In genomic region chr5:107464403-107464802, GRCh38 we compare ENCODE assay signal across 14 cellular contexts.
DNase-seq lines count a peak whose midpoint lies in the region; ATAC-seq and TF ChIP-seq lines count a peak whose summit lies in the region.
"Had no signal": no experiment of that assay in that cellular context is flagged by ENCODE, and none has a peak within 500 bp of the region (broad histone marks: within the 10 kb centered on the region; RNA-seq: fewer than 3 reads in every experiment).

No MANE protein-coding gene starts in this region.

- H4K91ac ChIP-seq in IMR-90 (ENCODE audit: insufficient read depth, low read depth, low read length) = no peak overlapping the region
- H4K91ac ChIP-seq in mesenchymal stem cell (ENCODE audit: low read length) = no peak overlapping the region

- H4K8ac ChIP-seq in IMR-90 (ENCODE audit: low read depth in 2 of 2, low read length in 2 of 2) (no peak overlapping the region), mesenchymal stem cell (ENCODE audit: low read length) (no peak overlapping the region)

- H3K36me3 ChIP-seq in DND-41 (ENCODE audit: insufficient read depth, low read length) (no peaks in the 10 kb centered on the region), IMR-90 (ENCODE audit: control insufficient read depth, insufficient read depth, low read length) (no peaks in the 10 kb centered on the region), mesenchymal stem cell (ENCODE audit: control insufficient read depth in 1 of 2, insufficient read depth in 2 of 2, low read depth in 1 of 2, low read length in 2 of 2) (no peaks in the 10 kb centered on the region)
- H3K36me3 ChIP-seq: BLaER1, MG63 had no signal

- no TSS peak for BruUV-seq in IMR-90 (replicated peaks; lab: Mats Ljungman, UMichigan)

- H3K4me3 ChIP-seq in DND-41 (ENCODE audit: low read depth in 1 of 2, low read length in 2 of 2) (no peak overlapping the region), IMR-90 (ENCODE audit: insufficient read depth, low read depth, low read length) (no peak overlapping the region), mesenchymal stem cell (ENCODE audit: insufficient read depth in 1 of 2, low read depth in 1 of 2, low read length in 2 of 2) (no peak overlapping the region)
- H3K4me3 ChIP-seq: BLaER1, MG63 had no signal

- H2AK5ac ChIP-seq in IMR-90 (ENCODE audit: low read depth, low read length) (no peak overlapping the region), mesenchymal stem cell (ENCODE audit: low read length, severe bottlenecking) (peak overlapping the region; percentile 97)

- H3K4me2 ChIP-seq in DND-41 (ENCODE audit: insufficient read depth, low read length) (no peak overlapping the region), IMR-90 (ENCODE audit: low read depth, low read length) (no peak overlapping the region), mesenchymal stem cell (ENCODE audit: low read length, poor library complexity, severe bottlenecking) (no peak overlapping the region)
- H3K4me2 ChIP-seq: BLaER1 had no signal

- dilution Hi-C loops in IMR-90 (cut with HindIII; ENCODE audit: low sequenced_read_pairs, unreplicated experiment) = no loop called here

- no peak overlapping the region for H3K56ac ChIP-seq in IMR-90 (ENCODE audit: extremely low read depth, insufficient read depth, low read length)

- H3K79me2 ChIP-seq in DND-41 (ENCODE audit: insufficient read depth, low read length) = no peaks in the 10 kb centered on the region

- no peaks in the 10 kb centered on the region for H3K9me3 ChIP-seq in DND-41 (ENCODE audit: insufficient read depth, low read length, severe bottlenecking)
- H3K9me3 ChIP-seq in IMR-90 (ENCODE audit: control insufficient read depth, insufficient read depth, low read length) = no peaks in the 10 kb centered on the region
- H3K9me3 ChIP-seq in mesenchymal stem cell (ENCODE audit: control insufficient read depth, low read length) = no peaks in the 10 kb centered on the region
- H3K9me3 ChIP-seq: BLaER1, MG63 had no signal

- H3K79me1 ChIP-seq in IMR-90 (ENCODE audit: low read depth in 1 of 2, low read length in 2 of 2) = peaks cover 0 to 8% of the 10 kb centered on the region in 2 experiments; a peak in 1 of 4 replicates
- peaks cover 2% of the 10 kb centered on the region for H3K79me1 ChIP-seq in mesenchymal stem cell (replicated peaks; ENCODE audit: low read length, poor library complexity, severe bottlenecking)

- in situ Hi-C loops in IMR-90 (cut with MboI; ENCODE audit: low sequenced_read_pairs) = no loop called here

- TF ChIP-seq RAD21 in IMR-90 (IDR thresholded peaks at IDR 0.05; ENCODE audit: low read length) = no peak

- TF ChIP-seq CTCF in DND-41 (IDR thresholded peaks at IDR 0.05; ENCODE audit: borderline replicate concordance, extremely low read depth, low read length, poor library complexity, severe bottlenecking) = no peak
- TF ChIP-seq CTCF in IMR-90 (conservative IDR thresholded peaks at IDR 0.05; ENCODE audit: low read depth, low read length) = no peak

- ATAC-seq in DND-41 (ENCODE audit: insufficient read depth, low read depth) (no peak), GM19397 (IDR thresholded peaks at IDR 0.05; ENCODE audit: unreplicated experiment) (peak; percentile 60), IMR-90 (ENCODE audit: low read depth) (no peak), HG02884 (IDR thresholded peaks at IDR 0.05; ENCODE audit: unreplicated experiment) (no peak), sciatic nerve (no peak), GM19023 (IDR thresholded peaks at IDR 0.05; ENCODE audit: unreplicated experiment) (no peak)
- ATAC-seq: stimulated activated naive B cell treated with anti-CD40 and anti-IgM and Interleukin-4, amounts not matched to agents 10 μg/mL and 1 μg/mL and 100 μg/mL, for 72 hours had no signal

- peak overlapping the region; percentile 48; the same call in 1 of the 2 replicates for H2BK20ac ChIP-seq in IMR-90 (ENCODE audit: low read depth, low read length)

- no peak overlapping the region for H4K5ac ChIP-seq in IMR-90 (ENCODE audit: low read depth, low read length)

- H2BK120ac ChIP-seq in IMR-90 (ENCODE audit: low read depth, low read length) (peak overlapping the region; percentile 14; the same call in 1 of the 2 replicates), mesenchymal stem cell (ENCODE audit: low read depth, low read length) (no peak overlapping the region)

- no peak overlapping the region for H2BK12ac ChIP-seq in mesenchymal stem cell (ENCODE audit: low read length in 2 of 2)

- H3K18ac ChIP-seq in IMR-90 (ENCODE audit: low read depth, low read length) = no peak overlapping the region
- no peak overlapping the region for H3K18ac ChIP-seq in mesenchymal stem cell (ENCODE audit: low read depth in 1 of 2, low read length in 2 of 2)

- H3K9ac ChIP-seq in DND-41 (ENCODE audit: low read depth, low read length) = no peak overlapping the region
- H3K9ac ChIP-seq in IMR-90 (ENCODE audit: low read depth, low read length) = no peak overlapping the region
- H3K9ac ChIP-seq in mesenchymal stem cell (ENCODE audit: low read length) = no peak overlapping the region
- H3K9ac ChIP-seq: BLaER1 had no signal

- H3K23ac ChIP-seq in IMR-90 (ENCODE audit: low read depth, low read length) (no peak overlapping the region), mesenchymal stem cell (ENCODE audit: low read length in 2 of 2) (no peak overlapping the region)

- TF ChIP-seq POLR2A in IMR-90 (IDR thresholded peaks at IDR 0.05; ENCODE audit: low read depth, low read length) = no peak

- no peaks in the 10 kb centered on the region for H4K20me1 ChIP-seq in DND-41 (ENCODE audit: insufficient read depth, low read length)
- H4K20me1 ChIP-seq in IMR-90 (ENCODE audit: insufficient read depth, low read length) = no peaks in the 10 kb centered on the region
- H4K20me1 ChIP-seq: BLaER1 had no signal

- H3K4ac ChIP-seq in IMR-90 (ENCODE audit: low read depth, low read length) (no peak overlapping the region), mesenchymal stem cell (ENCODE audit: low read depth in 1 of 2, low read length in 2 of 2) (no peak overlapping the region)

- CTCF ChIA-PET in IMR-90 (lab: Yijun Ruan, JAX) = interaction anchor here (0.6 kb wide), 1 partner anchor 207 kb away, joined by 4 read pairs; no protein-coding TSS in a partner anchor

- H2BK5ac ChIP-seq in IMR-90 (ENCODE audit: low read depth, low read length, poor library complexity, severe bottlenecking) = no peak overlapping the region
- H2BK5ac ChIP-seq in mesenchymal stem cell (ENCODE audit: low read depth, low read length, poor library complexity, severe bottlenecking) = no peak overlapping the region

- no peak overlapping the region for H2AK9ac ChIP-seq in IMR-90 (replicated peaks; ENCODE audit: low read depth, low read length, poor library complexity)

- H3K9me1 ChIP-seq in IMR-90 (ENCODE audit: insufficient read depth, low read length) = peaks cover 11% of the 10 kb centered on the region

- 60% methylated on average over 3 of the region's 3 CpGs; no CpG with 5 or more reads in 1 of the 2 experiments for WGBS in IMR-90 (ENCODE audit: extremely low coverage in 2 of 2, insufficient read length in 1 of 2), 2 experiments
- 86% methylated on average over 3 of the region's 3 CpGs for WGBS in mesenchymal stem cell

- H3K27me3 ChIP-seq in DND-41 (ENCODE audit: insufficient read depth, low read length, poor library complexity) (no peaks in the 10 kb centered on the region), IMR-90 (ENCODE audit: control insufficient read depth, insufficient read depth, low read length) (no peaks in the 10 kb centered on the region), mesenchymal stem cell (ENCODE audit: control insufficient read depth in 1 of 2, insufficient read depth in 1 of 2, low read length in 2 of 2) (no peaks in the 10 kb centered on the region)
- H3K27me3 ChIP-seq: BLaER1, MG63 had no signal

- intact Hi-C loops in IMR-90 (cut with micrococcal nuclease) (no loop called here), sciatic nerve (cut with DNase I) (no loop called here)

- POLR2A ChIA-PET in IMR-90 (lab: Charles Lee; ENCODE audit: unreplicated experiment) = interaction anchor here (0.6 kb wide), 1 partner anchor 22 kb away, joined by 4 read pairs; no protein-coding TSS in a partner anchor

- DNase-seq in DND-41 = no peak
- no peak for DNase-seq in IMR-90
- DNase-seq in mesenchymal stem cell = no peak
- no peak for DNase-seq in sciatic nerve (ENCODE audit: low spot score)
- DNase-seq in pons (ENCODE audit: low spot score) = no peak
- DNase-seq: activated CD4-positive, CD25-positive, alpha-beta regulatory T cell; anterior cingulate cortex; MG63; stimulated activated CD4-positive, alpha-beta T cell treated with anti-CD3 and anti-CD28 coated beads, Interleukin-2, amount 100 ng/mL, for 48 hours; stimulated activated naive B cell treated with anti-CD40 and anti-IgM and Interleukin-4, amounts not matched to agents 10 μg/mL and 1 μg/mL and 100 μg/mL, for 72 hours had no signal

- peaks cover 19% of the 10 kb centered on the region for H3K4me1 ChIP-seq in DND-41 (ENCODE audit: insufficient read depth, low read length)
- H3K4me1 ChIP-seq in IMR-90 (ENCODE audit: control insufficient read depth, insufficient read depth, low read length) = peaks cover 10% of the 10 kb centered on the region
- peaks cover 16% of the 10 kb centered on the region for H3K4me1 ChIP-seq in mesenchymal stem cell (ENCODE audit: control insufficient read depth, insufficient read depth, low read depth, low read length)

- H2BK15ac ChIP-seq in IMR-90 (ENCODE audit: low read depth, low read length) (0 out of 3 replicates have a peak overlapping the region, but pooled peaks have one; percentile 26), mesenchymal stem cell (ENCODE audit: low read depth, poor library complexity, severe bottlenecking) (no peak overlapping the region)

- no peak overlapping the region for H3K27ac ChIP-seq in DND-41 (ENCODE audit: low read length)
- H3K27ac ChIP-seq in IMR-90 (ENCODE audit: insufficient read depth, low read length) = no peak overlapping the region
- H3K27ac ChIP-seq in mesenchymal stem cell (ENCODE audit: low read length, poor library complexity, severe bottlenecking) = peak overlapping the region; percentile 93
- H3K27ac ChIP-seq: BLaER1 had no signal

- H2AFZ ChIP-seq in DND-41 (ENCODE audit: low read depth, low read length) = 0 out of 2 replicates have a peak overlapping the region, but pooled peaks have one; percentile 23
- H2AFZ ChIP-seq in IMR-90 (replicated peaks; ENCODE audit: low read length, poor library complexity) = no peak overlapping the region
- H2AFZ ChIP-seq in mesenchymal stem cell (ENCODE audit: low read depth, low read length) = no peak overlapping the region

- H3K14ac ChIP-seq in IMR-90 (replicated peaks; ENCODE audit: low read depth, low read length) = no peak overlapping the region
- H3K14ac ChIP-seq in mesenchymal stem cell (ENCODE audit: low read length in 2 of 2) = no peak overlapping the region

TF ChIP-seq in IMR-90, 13 proteins besides CTCF, POLR2A, EP300 and RAD21 (continues in another document):
- TF ChIP-seq MAFK (IDR thresholded peaks at IDR 0.05; ENCODE audit: low read depth, low read length) (no peak), RFX5 (IDR thresholded peaks at IDR 0.05; ENCODE audit: low read depth, low read length) (no peak), NFE2L2 (IDR thresholded peaks at IDR 0.05; ENCODE audit: low read depth, low read length) (no peak), BHLHE40 (IDR thresholded peaks at IDR 0.05; ENCODE audit: low read depth, low read length) (no peak), FOS (IDR thresholded peaks at IDR 0.05; ENCODE audit: low read depth, low read length) (no peak), MXI1 (IDR thresholded peaks at IDR 0.05; ENCODE audit: borderline replicate concordance, low read depth, low read length) (no peak)
